ENCODE assay signal across 34 cellular contexts in the genomic region with DNA sequence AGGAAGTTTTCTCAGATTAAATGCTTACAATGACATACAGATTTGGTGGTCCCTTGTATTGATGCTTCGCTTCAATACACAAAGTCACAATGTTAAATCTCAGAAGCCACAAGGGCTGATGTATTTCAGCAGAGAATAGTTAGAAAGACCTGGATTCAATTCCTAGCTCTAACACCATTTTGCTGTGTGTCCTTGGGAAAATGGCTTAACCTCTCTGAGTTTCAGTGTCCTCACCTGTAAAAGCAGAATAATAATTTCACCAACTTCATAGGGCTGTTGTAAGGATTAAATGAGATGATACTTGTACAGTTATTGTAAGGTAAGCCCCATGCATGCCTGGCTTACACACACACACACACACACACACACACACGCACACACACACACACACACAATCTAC.
"Had no signal": no experiment of that assay in that cellular context is flagged by ENCODE, and none has a peak within 500 bp of the region (broad histone marks: within the 10 kb centered on the region; RNA-seq: fewer than 3 reads in every experiment).

No MANE protein-coding gene starts in this region.

- DNase-seq: activated B cell treated with CpG ODN at 0.5 μM for 24 hours; activated CD4-positive, alpha-beta memory T cell treated with anti-CD3 and anti-CD28 coated beads for 36 hours; activated CD4-positive, alpha-beta T cell treated with anti-CD3 and anti-CD28 coated beads for 4 hours; activated CD4-positive, alpha-beta T cell treated with anti-CD3 and anti-CD28 coated beads, Interleukin-2, amount 10 ng/mL, durations not matched to agents 24 days and 14 days; activated CD4-positive, alpha-beta T cell treated with anti-CD3 and anti-CD28 coated beads, Interleukin-2, amount 50 U/mL, for 1 hour; activated CD4-positive, alpha-beta T cell treated with anti-CD3 and anti-CD28 coated beads, Interleukin-2, amount 50 U/mL, for 4 hours; activated CD4-positive, CD25-positive, alpha-beta regulatory T cell treated with anti-CD3 and anti-CD28 coated beads, Interleukin-2, amount 50 U/mL, for 72 hours; activated CD8-positive, alpha-beta memory T cell treated with anti-CD3 and anti-CD28 coated beads, Interleukin-2, amount 50 U/mL, for 4 hours; activated CD8-positive, alpha-beta T cell treated with anti-CD3 and anti-CD28 coated beads for 36 hours; activated effector memory CD4-positive, alpha-beta T cell treated with anti-CD3 and anti-CD28 coated beads, Interleukin-2, amount 50 U/mL, for 16 hours; activated gamma-delta T cell treated with Interleukin-2 at 50 U/mL for 16 hours; activated naive CD4-positive, alpha-beta T cell; activated naive CD4-positive, alpha-beta T cell treated with anti-CD3 and anti-CD28 coated beads for 36 hours; activated naive CD4-positive, alpha-beta T cell treated with anti-CD3 and anti-CD28 coated beads, Interleukin-2, amount 50 U/mL, for 16 hours; activated naive CD8-positive, alpha-beta T cell treated with anti-CD3 and anti-CD28 coated beads for 36 hours; activated T-cell treated with anti-CD3 and anti-CD28 coated beads for 4 hours; activated T-cell treated with anti-CD3 and anti-CD28 coated beads, Interleukin-2, amount 50 U/mL, for 1 hour; activated T-cell treated with anti-CD3 and anti-CD28 coated beads, Interleukin-2, amount 50 U/mL, for 4 hours; activated T-cell treated with anti-CD3 and anti-CD28 coated beads, Interleukin-2, amount 50 U/mL, for 72 hours; adrenal gland; amniotic stem cell; aorta; body of pancreas; brain microvascular endothelial cell; central memory CD4-positive, alpha-beta T cell; T-helper 1 cell; T-helper 2 cell; T-helper 9 cell had no signal

- H3K4me3 ChIP-seq: adrenal gland, body of pancreas, breast epithelium had no signal

- H3K4me1 ChIP-seq: adrenal gland, breast epithelium had no signal

- H3K27ac ChIP-seq: adrenal gland, body of pancreas, brain microvascular endothelial cell, breast epithelium, VCaP had no signal

- H3K36me3 ChIP-seq: brain microvascular endothelial cell, breast epithelium had no signal

- FAIRE-seq: astrocyte, TTC549 had no signal

- H3K9me3 ChIP-seq: adrenal gland, body of pancreas had no signal

- ATAC-seq: activated CD8-positive, alpha-beta T cell treated with anti-CD3 and anti-CD28 coated beads for 36 hours; activated naive CD4-positive, alpha-beta T cell treated with anti-CD3 and anti-CD28 coated beads, Interleukin-2, amount 50 U/mL, for 72 hours; activated T-cell treated with anti-CD3 and anti-CD28 coated beads, Interleukin-2, amount 50 U/mL, for 4 hours; activated T-cell treated with anti-CD3 and anti-CD28 coated beads, Interleukin-2, amount 50 U/mL, for 72 hours; activated T-helper 17 cell treated with anti-CD3 and anti-CD28 coated beads, Interleukin-2, amount 50 U/mL, for 72 hours; body of pancreas had no signal

- H3K27me3 ChIP-seq: adrenal gland, body of pancreas, brain microvascular endothelial cell, breast epithelium had no signal
